Comparison of ENCODE assay signal across 25 cellular contexts in the genomic region with DNA sequence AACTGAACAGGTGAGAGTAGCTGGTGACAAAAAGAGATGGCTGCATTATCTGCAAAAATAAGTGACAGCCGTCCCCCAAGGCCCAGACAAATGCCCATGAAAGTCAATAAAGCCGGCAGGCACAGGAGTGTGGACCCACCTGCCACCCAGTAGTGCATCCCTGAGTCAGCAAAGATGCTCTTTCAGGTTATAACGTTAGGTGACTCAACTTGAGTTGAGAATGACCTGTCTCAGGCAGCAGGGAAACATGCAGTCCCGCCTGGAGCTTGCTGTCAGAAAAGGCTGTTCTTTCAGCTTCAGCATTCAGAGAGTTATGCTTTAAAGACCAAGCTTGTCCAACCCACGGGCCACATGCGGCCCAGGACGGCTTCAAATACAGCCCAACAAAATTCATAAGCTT.
"Had no signal": no experiment of that assay in that cellular context is flagged by ENCODE, and none has a peak within 500 bp of the region (broad histone marks: within the 10 kb centered on the region; RNA-seq: fewer than 3 reads in every experiment).

No MANE protein-coding gene starts in this region.

- DNase-seq: activated CD4-positive, alpha-beta T cell treated with anti-CD3 and anti-CD28 coated beads, Interleukin-2, amount 50 U/mL, for 4 hours; activated CD8-positive, alpha-beta memory T cell treated with anti-CD3 and anti-CD28 coated beads for 24 hours; activated CD8-positive, alpha-beta memory T cell treated with anti-CD3 and anti-CD28 coated beads, Interleukin-2, amount 50 U/mL, for 4 hours; activated naive CD4-positive, alpha-beta T cell; activated T-cell treated with anti-CD3 and anti-CD28 coated beads, Interleukin-2, amount 50 U/mL, for 24 hours; cortex of kidney; foreskin fibroblast; left lung; midbrain; pancreas; right cardiac atrium; stimulated activated CD4-positive, alpha-beta T cell treated with anti-CD3 and anti-CD28 coated beads, Interleukin-1b, Interleukin-23, amount 100 ng/mL, for 48 hours; stimulated activated naive CD8-positive, alpha-beta T cell treated with anti-CD3 and anti-CD28 coated beads, Interleukin-15, amount 100 ng/mL, for 72 hours; T-cell had no signal

- H3K9me3 ChIP-seq: left lung, neutrophil, pancreas, psoas muscle, suprapubic skin, tibial nerve had no signal

- H3K27me3 ChIP-seq: left lung, pancreas, suprapubic skin, tibial nerve had no signal

- ATAC-seq: activated T-helper 17 cell treated with anti-CD3 and anti-CD28 coated beads, Interleukin-2, amount 50 U/mL, for 72 hours; left lung; natural killer cell treated with Interleukin-12 subunit alpha and Interleukin-12 subunit beta and Interleukin-15 and Interleukin-18, amount 100 ng/mL, for 72 hours; pancreas; psoas muscle; right cardiac atrium; T-cell; WTC11 had no signal

- FAIRE-seq: astrocyte, keratinocyte, pancreas, TTC549 had no signal

- H3K4me1 ChIP-seq: pancreas, psoas muscle had no signal

- H3K27ac ChIP-seq: left lung, neutrophil, pancreas, psoas muscle, suprapubic skin, tibial nerve had no signal

- H3K4me3 ChIP-seq: left lung, lung, pancreas, psoas muscle, suprapubic skin, tibial nerve had no signal

- H3K36me3 ChIP-seq: neutrophil, pancreas had no signal
